8 cellular contexts compared by ENCODE assay signal in the genomic region with DNA sequence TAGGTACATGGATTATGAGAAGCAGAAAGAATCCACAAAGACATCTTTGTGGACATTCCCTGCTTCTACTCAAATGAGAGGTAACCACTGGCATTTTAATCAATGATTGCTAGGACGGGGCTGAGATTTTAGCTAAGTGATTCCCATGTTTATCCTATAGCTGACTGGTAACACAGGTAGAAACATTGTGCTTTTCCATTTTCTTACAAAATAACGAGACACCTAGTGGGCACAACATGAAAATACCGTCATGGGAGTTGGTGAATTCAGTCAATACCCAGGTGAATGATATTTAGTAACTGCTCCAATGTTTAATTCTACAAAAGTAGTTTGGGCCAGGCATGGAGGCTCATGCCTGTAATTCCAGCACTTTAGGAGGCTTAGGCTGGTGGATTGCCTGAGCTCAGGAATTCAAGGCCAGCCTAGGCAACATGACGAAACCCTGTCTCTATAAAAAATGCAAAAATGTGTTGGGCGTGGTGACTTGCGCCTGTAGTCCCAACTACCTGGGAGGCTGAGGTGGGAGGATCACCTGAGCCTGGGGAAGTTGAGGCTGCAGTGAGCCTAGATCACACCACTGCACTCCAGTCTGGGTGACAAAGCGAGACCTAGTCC. TPM values are rescaled to one million over a fixed set of nuclear protein-coding genes. Genes with fewer than 3 reads are reported as not detected.
DNase-seq lines count a peak whose midpoint lies in the region; ATAC-seq, FAIRE-seq and TF ChIP-seq lines count a peak whose summit lies in the region.

No MANE protein-coding gene starts in this region.

- BruUV-seq in PC-9 (replicated peaks; lab: Mats Ljungman, UMichigan) = no TSS peak

- no peak overlapping the region for H2AFZ ChIP-seq in PC-9

- H3K4me1 ChIP-seq in PC-9 (replicated peaks; ENCODE audit: insufficient read depth) = peaks cover 17% of the 10 kb centered on the region
- peaks cover 62% of the 10 kb centered on the region for H3K4me1 ChIP-seq in effector memory CD4-positive, alpha-beta T cell (ENCODE audit: control insufficient read depth, insufficient read depth, low read length, poor library complexity, severe bottlenecking)
- peaks cover 19 to 49% (median 29%) of the 10 kb centered on the region in 3 donors for H3K4me1 ChIP-seq in pancreas

- H3K36me3 ChIP-seq in PC-9 (ENCODE audit: low read depth) (no peaks in the 10 kb centered on the region), pancreas (no peaks in the 10 kb centered on the region)
- H3K36me3 ChIP-seq in effector memory CD4-positive, alpha-beta T cell (ENCODE audit: control insufficient read depth, insufficient read depth, low read length) = no peaks in the 10 kb centered on the region

- 51 to 55% methylated on average over 7 of the region's 7 CpGs for WGBS in pancreas, 2 donors

- peaks cover 0 to 2% of the 10 kb centered on the region in 2 donors for H3K36me3 Mint-ChIP-seq in CD14-positive monocyte

- no peaks in the 10 kb centered on the region for H4K20me1 ChIP-seq in PC-9 (ENCODE audit: insufficient read depth)

- DNase-seq in CD14-positive monocyte (ENCODE audit: low spot score) (no peak), PC-9 (peak in 1 of 2 experiments; percentile 34), pancreas (peak in 1 of 6 donors; percentile 29), posterior cingulate gyrus (no peak), GOT3 (lab: John Stamatoyannopoulos, UW) (no peak), Right ventricle myocardium inferior (ENCODE audit: missing footprints) (no peak)
- DNase-seq in effector memory CD4-positive, alpha-beta T cell = no peak

- FAIRE-seq in pancreas (lab: Jason Lieb, UNC) = no peak

- H3K4me3 ChIP-seq in PC-9 (no peak overlapping the region), pancreas (no peak overlapping the region)
- no peak overlapping the region for H3K4me3 ChIP-seq in effector memory CD4-positive, alpha-beta T cell (ENCODE audit: insufficient read depth, low read depth, low read length, poor library complexity, severe bottlenecking)

- TF ChIP-seq CTCF in CD14-positive monocyte (IDR thresholded peaks at IDR 0.05) = peak; percentile 53
- TF ChIP-seq CTCF in GM12873 (IDR thresholded peaks at IDR 0.05; ENCODE audit: insufficient read depth, low read depth, low read length, missing control alignments) = peak; percentile 67
- TF ChIP-seq CTCF in PC-9 (conservative IDR thresholded peaks at IDR 0.05) = peak; percentile 63; the same call in 1 of the 2 replicates
- peak; percentile 21 to 42 (median 35) for TF ChIP-seq CTCF in pancreas (IDR thresholded peaks at IDR 0.05)

- peaks cover 0 to 2% (median 0%) of the 10 kb centered on the region in 3 donors for H3K27me3 Mint-ChIP-seq in CD14-positive monocyte (ENCODE audit: low read depth in 3 of 3)

- no peaks in the 10 kb centered on the region for H3K9me3 ChIP-seq in PC-9 (ENCODE audit: insufficient read depth, low read depth)
- H3K9me3 ChIP-seq in effector memory CD4-positive, alpha-beta T cell (ENCODE audit: control insufficient read depth, low read length) = no peaks in the 10 kb centered on the region
- H3K9me3 ChIP-seq in pancreas = no peaks in the 10 kb centered on the region

- ATAC-seq in pancreas (peak in 1 of 4 donors; percentile 18), Right ventricle myocardium inferior (no peak)

- peaks cover 26% of the 10 kb centered on the region for H3F3A ChIP-seq in PC-9 (ENCODE audit: insufficient read depth, low read depth)

- H3K9me3 Mint-ChIP-seq in CD14-positive monocyte = no peaks in the 10 kb centered on the region

- peak overlapping the region in 1 of 7 donors; percentile 41 for H3K27ac Mint-ChIP-seq in CD14-positive monocyte

- H3K4me2 ChIP-seq in PC-9 = no peak overlapping the region

- CTCF ChIA-PET in PC-9 (lab: Charles Lee) = no interaction called here

- H3K27ac ChIP-seq in PC-9 = no peak overlapping the region
- H3K27ac ChIP-seq in effector memory CD4-positive, alpha-beta T cell (ENCODE audit: insufficient read depth, low read length, poor library complexity, severe bottlenecking) = peak overlapping the region; percentile 81
- H3K27ac ChIP-seq in pancreas = peak overlapping the region in 1 of 4 donors; percentile 3

- peaks cover 63% of the 10 kb centered on the region for H3K4me1 Mint-ChIP-seq in CD14-positive monocyte

- H3K27me3 ChIP-seq in PC-9 (ENCODE audit: insufficient read depth, low read depth) (no peaks in the 10 kb centered on the region), pancreas (no peaks in the 10 kb centered on the region)
- H3K27me3 ChIP-seq in effector memory CD4-positive, alpha-beta T cell (replicated peaks; ENCODE audit: control insufficient read depth, insufficient read depth, low read length, poor library complexity, severe bottlenecking) = no peaks in the 10 kb centered on the region

- H3K4me3 Mint-ChIP-seq in CD14-positive monocyte = no peak overlapping the region

- POLR2A ChIA-PET in PC-9 (lab: Charles Lee; ENCODE audit: unreplicated experiment) = no interaction called here

- no peaks in the 10 kb centered on the region for H3K9me2 ChIP-seq in PC-9 (ENCODE audit: insufficient read depth)

- no peaks in the 10 kb centered on the region for H3K79me2 ChIP-seq in PC-9 (ENCODE audit: low read depth)

- intact Hi-C loops in CD14-positive monocyte (cut with micrococcal nuclease) (loop anchor here in 1 of 2 donors (5.0 kb wide), 1 partner anchor 37 kb away; a partner anchor contains a TSS), PC-9 (cut with micrococcal nuclease; ENCODE audit: unreplicated experiment) (no loop called here), pancreas (cut with DNase I) (loop anchor here in 1 of 3 donors (10.0 kb wide), 1 partner anchor 64 kb away; no protein-coding TSS in a partner anchor), posterior cingulate gyrus (cut with DNase I) (no loop called here), Right ventricle myocardium inferior (cut with DNase I) (no loop called here)

RNA-seq across cellular contexts. Expression of a gene that starts 37.2 kb away (rescaled TPM):
- 1 to 10 TPM; 4.6 to 6.9 TPM for polyA plus RNA-seq in CD14-positive monocyte
- 12.6 and 16.3 TPM in 2 replicates for total RNA-seq in PC-9 (2021)
- 10 to 100 TPM; 21.4 to 34.5 (median 28.2) TPM for total RNA-seq in pancreas
- 10 to 100 TPM in 1 of 2 donors, 1 to 10 TPM in 1; 8.6 to 10.8 TPM for polyA plus RNA-seq in pancreas
- 12.7 TPM for total RNA-seq in Right ventricle myocardium inferior

RNA-seq across cellular contexts. Expression of a gene that starts 40.0 kb away (rescaled TPM):
- polyA plus RNA-seq in CD14-positive monocyte (100 to 1,000 TPM; 300 to 310 TPM), pancreas (10 to 100 TPM; 19.8 to 92.0 TPM)
- total RNA-seq in PC-9 (2021) (186 and 233 TPM in 2 replicates), pancreas (10 to 100 TPM; 46.3 to 98.4 (median 62.0) TPM), Right ventricle myocardium inferior (161 TPM)
